8 cellular contexts compared by ENCODE assay signal in genomic region chr10:80924063-80924952, GRCh38.
A peak's percentile ranks its signal among the peaks of the same experiment; 100 is the strongest.
DNase-seq lines count a peak whose midpoint lies in the region; ATAC-seq, FAIRE-seq and TF ChIP-seq lines count a peak whose summit lies in the region.

No MANE protein-coding gene starts in this region.

- no peaks in the 10 kb centered on the region for H4K20me1 ChIP-seq in OCI-LY7 (ENCODE audit: insufficient read depth, low read length)

- POLR2A ChIA-PET in AG04449 (lab: Yijun Ruan, JAX) (no interaction called here), GM10248 (lab: Yijun Ruan, JAX) (no interaction called here), OCI-LY7 (lab: Charles Lee) (no interaction called here)

- ATAC-seq in HG02885 (IDR thresholded peaks at IDR 0.05; ENCODE audit: poor library complexity, unreplicated experiment), result peak; percentile 74
- no peak for ATAC-seq in GM19452 (IDR thresholded peaks at IDR 0.05; ENCODE audit: unreplicated experiment)
- ATAC-seq in HG03280 (IDR thresholded peaks at IDR 0.05; ENCODE audit: unreplicated experiment), result no peak

- H3K4me3 ChIP-seq in AG04449 (ENCODE audit: low read depth, low read length) (no peak overlapping the region), OCI-LY7 (ENCODE audit: low read depth, low read length, poor library complexity, severe bottlenecking) (no peak overlapping the region)

- BruUV-seq in OCI-LY7 (replicated peaks; lab: Mats Ljungman, UMichigan), result no TSS peak

- TF ChIP-seq CTCF in AG04449 (IDR thresholded peaks at IDR 0.05; ENCODE audit: insufficient read depth, low read length, missing control alignments) (peak; percentile 18), GM10248 (IDR thresholded peaks at IDR 0.05; ENCODE audit: control extremely low read depth, extremely low read depth, low read depth, missing control alignments) (peak; percentile 49), OCI-LY7 (conservative IDR thresholded peaks at IDR 0.05; ENCODE audit: low read length) (peak; percentile 90)

- intact Hi-C loops in OCI-LY7 (cut with micrococcal nuclease; ENCODE audit: unreplicated experiment), result loop anchor here (5.0 kb wide), 2 partner anchors 227 to 542 kb away; no protein-coding TSS in a partner anchor

- no peaks in the 10 kb centered on the region for H3K4me1 ChIP-seq in OCI-LY7 (ENCODE audit: insufficient read depth, low read length, poor library complexity, severe bottlenecking)

- H3K4me2 ChIP-seq in OCI-LY7 (ENCODE audit: low read length), result no peak overlapping the region

- no peaks in the 10 kb centered on the region for H3K79me2 ChIP-seq in OCI-LY7 (ENCODE audit: insufficient read depth, low read depth, low read length)

- FAIRE-seq in endometrium (lab: Jason Lieb, UNC), result peak; percentile 39

- H3K9me2 ChIP-seq in OCI-LY7 (ENCODE audit: insufficient read depth, low read length), result no peaks in the 10 kb centered on the region; the same call in 1 of the 2 replicates

- no peak overlapping the region for H3K27ac ChIP-seq in OCI-LY7 (ENCODE audit: low read depth, low read length, poor library complexity, severe bottlenecking)

- DNase-seq in AG04449 (ENCODE audit: low read depth, low spot score) (no peak), GM10248 (ENCODE audit: extremely low spot score) (no peak), OCI-LY7 (ENCODE audit: low spot score) (peak; percentile 42), myocyte (ENCODE audit: low read depth) (peak; percentile 8)

- no peaks in the 10 kb centered on the region for H3K36me3 ChIP-seq in OCI-LY7 (ENCODE audit: insufficient read depth, low read length)

- H2AFZ ChIP-seq in OCI-LY7 (ENCODE audit: low read length), result no peak overlapping the region

- no peaks in the 10 kb centered on the region for H3K9me3 ChIP-seq in OCI-LY7 (ENCODE audit: low read length)

- CTCF ChIA-PET in AG04449 (lab: Yijun Ruan, JAX) (interaction anchor here (1.0 to 2.2 kb wide), 6 partner anchors 8 to 542 kb away, joined by 3 to 23 read pairs (median 3); no protein-coding TSS in a partner anchor), GM10248 (lab: Yijun Ruan, JAX) (interaction anchor here (0.6 to 5.2 kb wide), 35 partner anchors 8 to 479 kb away, joined by 3 to 54 read pairs (median 6); no protein-coding TSS in a partner anchor), OCI-LY7 (lab: Charles Lee; ENCODE audit: unreplicated experiment) (no interaction called here)

Comparison
In these comparisons a context has a peak if more than half of its experiments do, and no peak if none do; other contexts are left out.
1. DNase-seq: peak in OCI-LY7 (single experiment) and myocyte (single experiment); none in AG04449 (single experiment) and GM10248 (single experiment).
2. CTCF ChIP-seq: peak in every context shown above with its lines; median percentile 90 in OCI-LY7; 49 in GM10248; 18 in AG04449.